Comparison of ENCODE assay signal across 8 cellular contexts in genomic region chr6:3228046-3228671, GRCh38. TPM values are rescaled to one million over a fixed set of nuclear protein-coding genes. Genes with fewer than 3 reads are reported as not detected.
DNase-seq lines count a peak whose midpoint lies in the region; ATAC-seq and TF ChIP-seq lines count a peak whose summit lies in the region.

No MANE protein-coding gene starts in this region.

- H3K27ac ChIP-seq in iPS-20b (ENCODE audit: low read length) (peak overlapping the region; percentile 37), thymus (ENCODE audit: low read depth) (no peak overlapping the region)

- peak overlapping the region; percentile 80; the same call in 1 of the 2 replicates for H3K9ac ChIP-seq in iPS-20b (ENCODE audit: low read depth, low read length)

- POLR2A ChIA-PET in activated B cell treated with CpG ODN at 0.5 μM for 24 hours (lab: Charles Lee): no interaction called here

- H3K4me1 ChIP-seq in iPS-20b (ENCODE audit: insufficient read depth, low read length) (peaks cover 11% of the 10 kb centered on the region), thymus (ENCODE audit: control insufficient read depth, insufficient read depth, low read length) (peaks cover 6% of the 10 kb centered on the region)

- H3K27me3 ChIP-seq in iPS-20b (ENCODE audit: insufficient read depth, low read length) (peaks cover 35% of the 10 kb centered on the region), thymus (ENCODE audit: control insufficient read depth, insufficient read depth) (peaks cover 71% of the 10 kb centered on the region)

- H3K9me3 ChIP-seq in iPS-20b (ENCODE audit: insufficient read depth, low read depth, low read length): no peaks in the 10 kb centered on the region
- H3K9me3 ChIP-seq in thymus (ENCODE audit: control insufficient read depth): no peaks in the 10 kb centered on the region

- DNase-seq in DMS53 (lab: John Stamatoyannopoulos, UW): peak; percentile 95
- DNase-seq in NCI-H1417 treated with DMSO at 0.1 percent for 48 hours (lab: John Stamatoyannopoulos, UW): peak; percentile 69
- DNase-seq in activated B cell treated with CpG ODN at 0.5 μM for 24 hours: peak; percentile 36
- no peak for DNase-seq in GDM1 (lab: John Stamatoyannopoulos, UW)

- H3K4me3 ChIP-seq in iPS-20b (ENCODE audit: low read length) (peak overlapping the region; percentile 80), thymus (ENCODE audit: low read length) (peak overlapping the region; percentile 33)

- peaks cover 55% of the 10 kb centered on the region for H3K27me3 Mint-ChIP-seq in activated B cell treated with CpG ODN at 0.5 μM for 24 hours

- H3K36me3 ChIP-seq in iPS-20b (ENCODE audit: insufficient read depth, low read depth, low read length) (peaks cover 23% of the 10 kb centered on the region), thymus (ENCODE audit: control insufficient read depth, insufficient read depth) (no peaks in the 10 kb centered on the region)

- no peak for TF ChIP-seq CTCF in activated B cell treated with CpG ODN at 0.5 μM for 24 hours (IDR thresholded peaks at IDR 0.05)

- no peak overlapping the region for H3K27ac Mint-ChIP-seq in activated B cell treated with CpG ODN at 0.5 μM for 24 hours

- H3K4me1 Mint-ChIP-seq in activated B cell treated with CpG ODN at 0.5 μM for 24 hours: peaks cover 48% of the 10 kb centered on the region

- H3K9me3 Mint-ChIP-seq in activated B cell treated with CpG ODN at 0.5 μM for 24 hours: no peaks in the 10 kb centered on the region

- intact Hi-C loops in activated B cell treated with CpG ODN at 0.5 μM for 24 hours (cut with micrococcal nuclease): loop anchor here (1.0 kb wide), 1 partner anchor 65 kb away; no protein-coding TSS in a partner anchor

- CTCF ChIA-PET in activated B cell treated with CpG ODN at 0.5 μM for 24 hours (lab: Charles Lee): no interaction called here

- H3K4me3 Mint-ChIP-seq in activated B cell treated with CpG ODN at 0.5 μM for 24 hours: peak overlapping the region; percentile 80

- 2% methylated on average over 38 of the region's 38 CpGs for WGBS in thymus

- H3K36me3 Mint-ChIP-seq in activated B cell treated with CpG ODN at 0.5 μM for 24 hours (ENCODE audit: low read depth): no peaks in the 10 kb centered on the region

- peak; percentile 45 for ATAC-seq in activated B cell treated with CpG ODN at 0.5 μM for 24 hours (ENCODE audit: low read depth)
- ATAC-seq in GM19351 (IDR thresholded peaks at IDR 0.05; ENCODE audit: unreplicated experiment): no peak
- no peak for ATAC-seq in HG03045 (IDR thresholded peaks at IDR 0.05; ENCODE audit: unreplicated experiment)

RNA-seq across cellular contexts. Expression of gene TUBB2B, which starts 0.7 kb away (rescaled TPM):
- not detected in 2 replicates for total RNA-seq in activated B cell treated with CpG ODN at 0.5 μM for 24 hours
- polyA plus RNA-seq in thymus: 4.3 TPM

RNA-seq across cellular contexts. Expression of gene PSMG4, which starts 30.6 kb away (rescaled TPM):
- 28.7 and 29.9 TPM in 2 replicates for total RNA-seq in activated B cell treated with CpG ODN at 0.5 μM for 24 hours
- 24.9 TPM for polyA plus RNA-seq in thymus
